In the genomic region with DNA sequence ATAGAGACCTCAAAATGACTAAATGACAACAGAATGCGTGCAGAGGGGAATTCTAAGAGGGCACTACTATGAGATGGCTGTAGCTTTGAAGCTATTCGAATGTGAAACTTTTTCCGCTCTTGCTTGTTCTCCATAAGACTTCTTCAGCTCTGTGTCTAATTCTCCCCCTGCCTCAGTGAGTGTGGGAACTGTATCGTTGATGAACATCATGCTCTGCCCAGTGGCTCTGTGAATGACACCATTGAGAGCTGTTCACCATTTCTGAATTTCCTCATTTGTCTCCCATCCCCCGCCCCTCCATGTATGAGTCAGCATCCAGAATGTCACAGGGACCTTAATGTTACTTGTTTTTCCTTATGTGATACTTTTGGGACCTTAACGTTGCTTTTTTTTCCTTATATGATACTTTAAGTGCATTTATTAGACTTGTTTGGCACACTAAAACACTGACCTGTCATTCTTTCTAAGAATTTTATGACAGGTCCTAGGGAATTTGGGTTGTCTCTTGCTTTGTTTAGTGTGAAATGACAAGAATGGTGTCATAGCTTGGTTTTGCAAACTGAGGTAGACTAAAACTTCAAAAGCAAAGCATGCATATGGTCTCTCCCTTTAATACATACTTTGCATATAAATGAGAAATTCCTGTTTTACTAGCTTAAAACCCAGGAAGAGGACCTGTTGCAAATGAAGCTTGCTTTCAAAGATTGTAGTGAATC, we compare ENCODE assay signal across 9 cellular contexts.
DNase-seq lines count a peak whose midpoint lies in the region; ATAC-seq lines count a peak whose summit lies in the region.
"Had no signal": no experiment of that assay in that cellular context is flagged by ENCODE, and none has a peak within 500 bp of the region (broad histone marks: within the 10 kb centered on the region; RNA-seq: fewer than 3 reads in every experiment).

No MANE protein-coding gene starts in this region.

- H3K36me3 Mint-ChIP-seq in naive thymus-derived CD4-positive, alpha-beta T cell, result peaks cover 0 to 19% (median 16%) of the 10 kb centered on the region in 5 donors

- H3K4me1 Mint-ChIP-seq in naive thymus-derived CD4-positive, alpha-beta T cell, result peaks cover 10 to 70% (median 58%) of the 10 kb centered on the region in 7 donors

- peaks cover 8 to 24% of the 10 kb centered on the region in 2 donors for H3K4me1 ChIP-seq in naive thymus-derived CD4-positive, alpha-beta T cell (ENCODE audit: control insufficient read depth in 2 of 2, insufficient read depth in 2 of 2, low read length in 2 of 2)

- no peak for DNase-seq in activated CD4-positive, CD25-positive, alpha-beta regulatory T cell treated with anti-CD3 and anti-CD28 coated beads, Interleukin-2, amount 50 U/mL, for 72 hours
- peak; percentile 36 for DNase-seq in SW480 (ENCODE audit: low spot score)
- no peak for DNase-seq in epithelial cell of prostate (ENCODE audit: low read depth, low spot score)
- no peak for DNase-seq in naive thymus-derived CD4-positive, alpha-beta T cell
- no peak for DNase-seq in DMS79 (lab: John Stamatoyannopoulos, UW)
- DNase-seq in NCI-H1694 (lab: John Stamatoyannopoulos, UW), result no peak

- H3K4me3 ChIP-seq in naive thymus-derived CD4-positive, alpha-beta T cell (ENCODE audit: low read length), result no peak overlapping the region
- H3K4me3 ChIP-seq: BLaER1 had no signal

- POLR2A ChIA-PET in naive thymus-derived CD4-positive, alpha-beta T cell (lab: Charles Lee), result interaction anchor here (0.6 kb wide), 1 partner anchor 150 kb away, joined by 3 read pairs; no protein-coding TSS in a partner anchor

- peak; percentile 52 to 54 for ATAC-seq in activated CD4-positive, CD25-positive, alpha-beta regulatory T cell treated with anti-CD3 and anti-CD28 coated beads, Interleukin-2, amount 50 U/mL, for 24 hours
- ATAC-seq in HG02981 (IDR thresholded peaks at IDR 0.05; ENCODE audit: unreplicated experiment), result peak; percentile 28
- peak; percentile 64 for ATAC-seq in naive thymus-derived CD4-positive, alpha-beta T cell

- no peaks in the 10 kb centered on the region for H3K9me3 ChIP-seq in naive thymus-derived CD4-positive, alpha-beta T cell (ENCODE audit: control insufficient read depth in 2 of 3, low read length in 3 of 3)
- H3K9me3 ChIP-seq: BLaER1 had no signal

- H3K27me3 Mint-ChIP-seq in naive thymus-derived CD4-positive, alpha-beta T cell, result no peaks in the 10 kb centered on the region

- H3K27ac ChIP-seq in epithelial cell of prostate, result peak overlapping the region; percentile 83
- H3K27ac ChIP-seq in naive thymus-derived CD4-positive, alpha-beta T cell (ENCODE audit: low read depth, low read length), result no peak overlapping the region
- H3K27ac ChIP-seq: BLaER1 had no signal

- intact Hi-C loops in naive thymus-derived CD4-positive, alpha-beta T cell (cut with micrococcal nuclease), result loop anchor here in 1 of 2 donors (2.0 kb wide), 1 partner anchor 100 kb away; a partner anchor contains a TSS

- no peaks in the 10 kb centered on the region for H3K9me3 Mint-ChIP-seq in naive thymus-derived CD4-positive, alpha-beta T cell

- H3K4me3 Mint-ChIP-seq in naive thymus-derived CD4-positive, alpha-beta T cell, result peak overlapping the region in 3 of 10 donors; percentile 2 to 66 (median 3)

- H3K27me3 ChIP-seq in naive thymus-derived CD4-positive, alpha-beta T cell (ENCODE audit: control insufficient read depth in 2 of 2, insufficient read depth in 2 of 2, low read length in 2 of 2), result no peaks in the 10 kb centered on the region
- H3K27me3 ChIP-seq: BLaER1 had no signal

- peak overlapping the region in 2 of 9 donors; percentile 7 to 92 for H3K27ac Mint-ChIP-seq in naive thymus-derived CD4-positive, alpha-beta T cell

- CTCF ChIA-PET in naive thymus-derived CD4-positive, alpha-beta T cell (lab: Charles Lee), result interaction anchor here (0.6 to 0.7 kb wide), 2 partner anchors 9 to 35 kb away, joined by 3 to 4 read pairs; no protein-coding TSS in a partner anchor

- no peaks in the 10 kb centered on the region for H3K36me3 ChIP-seq in naive thymus-derived CD4-positive, alpha-beta T cell (ENCODE audit: control insufficient read depth in 2 of 3, insufficient read depth in 3 of 3, low read length in 3 of 3)
